In genomic region chr7:121304259-121304658, GRCh38 we compare ENCODE assay signal across 1 cellular context.
TF ChIP-seq lines count a peak whose summit lies in the region.

No MANE protein-coding gene starts in this region.

TF ChIP-seq in SK-N-SH, 30 proteins besides CTCF, POLR2A, EP300 and RAD21 (continued from another document):
- no peak for TF ChIP-seq USF2 (IDR thresholded peaks at IDR 0.05; ENCODE audit: borderline replicate concordance, low read depth, low read length)
- TF ChIP-seq FOXM1 (IDR thresholded peaks at IDR 0.05; ENCODE audit: low read depth), result no peak
- no peak for TF ChIP-seq EZH2phosphoT487 (IDR thresholded peaks at IDR 0.05; ENCODE audit: borderline replicate concordance, low read depth)
- TF ChIP-seq, protein P1, sequence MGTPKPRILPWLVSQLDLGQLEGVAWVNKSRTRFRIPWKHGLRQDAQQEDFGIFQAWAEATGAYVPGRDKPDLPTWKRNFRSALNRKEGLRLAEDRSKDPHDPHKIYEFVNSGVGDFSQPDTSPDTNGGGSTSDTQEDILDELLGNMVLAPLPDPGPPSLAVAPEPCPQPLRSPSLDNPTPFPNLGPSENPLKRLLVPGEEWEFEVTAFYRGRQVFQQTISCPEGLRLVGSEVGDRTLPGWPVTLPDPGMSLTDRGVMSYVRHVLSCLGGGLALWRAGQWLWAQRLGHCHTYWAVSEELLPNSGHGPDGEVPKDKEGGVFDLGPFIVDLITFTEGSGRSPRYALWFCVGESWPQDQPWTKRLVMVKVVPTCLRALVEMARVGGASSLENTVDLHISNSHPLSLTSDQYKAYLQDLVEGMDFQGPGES (IDR thresholded peaks at IDR 0.05; ENCODE audit: low read depth, low read length), result no peak
- TF ChIP-seq JUND (IDR thresholded peaks at IDR 0.05), result no peak
- TF ChIP-seq SIN3A (IDR thresholded peaks at IDR 0.05; ENCODE audit: borderline replicate concordance, low read depth, low read length), result no peak
- no peak for TF ChIP-seq NFIC (IDR thresholded peaks at IDR 0.05; ENCODE audit: borderline replicate concordance)
- no peak for TF ChIP-seq TAF1 (IDR thresholded peaks at IDR 0.05; ENCODE audit: borderline replicate concordance, low read depth, low read length)
- TF ChIP-seq FOXJ3 (CRISPR knock-in tag; IDR thresholded peaks at IDR 0.05), result 0 out of 2 replicates have a peak, but pooled peaks have one; percentile 52
- TF ChIP-seq GATA2 (CRISPR knock-in tag; IDR thresholded peaks at IDR 0.05), result peak; percentile 71
- TF ChIP-seq YY1 (IDR thresholded peaks at IDR 0.05; ENCODE audit: low read depth), result no peak
- TF ChIP-seq POLR2AphosphoS5 (IDR thresholded peaks at IDR 0.05; ENCODE audit: low read depth, low read length), result 0 out of 2 replicates have a peak, but pooled peaks have one; percentile 21
TF ChIP-seq in SK-N-SH: peak in this region for 8.
